21 cellular contexts compared by ENCODE assay signal in genomic region chr17:61005358-61005757, GRCh38.
A peak's percentile ranks its signal among the peaks of the same experiment; 100 is the strongest.
DNase-seq lines count a peak whose midpoint lies in the region; ATAC-seq, FAIRE-seq and TF ChIP-seq lines count a peak whose summit lies in the region.
"Had no signal": no experiment of that assay in that cellular context is flagged by ENCODE, and none has a peak within 500 bp of the region (broad histone marks: within the 10 kb centered on the region; RNA-seq: fewer than 3 reads in every experiment).

No MANE protein-coding gene starts in this region.

- H2AFZ ChIP-seq in fibroblast of lung (ENCODE audit: low read length) = no peak overlapping the region
- H2AFZ ChIP-seq: GM23338 had no signal

- DNase-seq in Right ventricle myocardium inferior (ENCODE audit: missing footprints) = no peak
- no peak for DNase-seq in cardiac septum (ENCODE audit: low spot score)
- DNase-seq in fibroblast of lung (ENCODE audit: low read depth in 2 of 2) = peak in 1 of 2 donors; percentile 60
- peak; percentile 36 for DNase-seq in left kidney (ENCODE audit: low read depth, low spot score)
- no peak for DNase-seq in urothelium cell line (ENCODE audit: low spot score)
- DNase-seq in left lung = no peak
- DNase-seq in midbrain (lab: John Stamatoyannopoulos, UW) = no peak
- DNase-seq: Caco-2; CD4-positive, alpha-beta T cell; KG1; MV-4-11; NCI-H1694 treated with DMSO at 0.1 percent for 48 hours; NCI-H2107; NCI-H524; NCI-H82; SJCRH30 had no signal

- intact Hi-C loops in Right ventricle myocardium inferior (cut with DNase I) = loop anchor here (5.0 kb wide), 2 partner anchors 137 to 387 kb away; no protein-coding TSS in a partner anchor
- intact Hi-C loops in cardiac septum (cut with DNase I) = loop anchor here (10.0 kb wide), 2 partner anchors 129 to 249 kb away; no protein-coding TSS in a partner anchor
- intact Hi-C loops in left lung (cut with DNase I) = loop anchor here in 1 of 2 donors (10.0 kb wide), 2 partner anchors 129 to 389 kb away; partner anchors contain the start of gene TBX2

- ATAC-seq in Right ventricle myocardium inferior (peak; percentile 39), left lung (no peak), GM19351 (IDR thresholded peaks at IDR 0.05; ENCODE audit: unreplicated experiment) (no peak)
- ATAC-seq: GM23338, HCT116 had no signal

- peak; percentile 20 for FAIRE-seq in urothelium cell line (lab: Jason Lieb, UNC)
- FAIRE-seq: G401.6 had no signal

- TF ChIP-seq CTCF in fibroblast of lung (conservative IDR thresholded peaks at IDR 0.05 in 1 of 2, IDR thresholded peaks at IDR 0.05 in 1 of 2; ENCODE audit: low read depth in 1 of 2, low read length in 2 of 2) (no peak), left lung (IDR thresholded peaks at IDR 0.05) (no peak)

- peak overlapping the region; percentile 47 for H3K4me2 ChIP-seq in fibroblast of lung (ENCODE audit: extremely low read depth, insufficient read depth, low read length)
- H3K4me2 ChIP-seq: GM23338 had no signal

- H4K20me1 ChIP-seq in fibroblast of lung (ENCODE audit: control insufficient read depth, extremely low read depth, insufficient read depth, low read length) = no peaks in the 10 kb centered on the region

- peaks cover 10% of the 10 kb centered on the region for H3K4me1 ChIP-seq in fibroblast of lung (ENCODE audit: control insufficient read depth, extremely low read depth, insufficient read depth, low read length)
- peaks cover 0 to 3% of the 10 kb centered on the region in 2 donors for H3K4me1 ChIP-seq in left lung
- H3K4me1 ChIP-seq: Caco-2 had no signal

- no peaks in the 10 kb centered on the region for H3K36me3 ChIP-seq in fibroblast of lung (ENCODE audit: control insufficient read depth, insufficient read depth, low read length)
- no peaks in the 10 kb centered on the region for H3K36me3 ChIP-seq in left lung
- H3K36me3 ChIP-seq: SJCRH30 had no signal

- H3K9ac ChIP-seq in fibroblast of lung (ENCODE audit: insufficient read depth, low read length) = peak overlapping the region; percentile 28

- H3K79me2 ChIP-seq in fibroblast of lung (ENCODE audit: control insufficient read depth, insufficient read depth, low read length) = no peaks in the 10 kb centered on the region

- H3K27me3 ChIP-seq in fibroblast of lung (ENCODE audit: control insufficient read depth, insufficient read depth, low read length) (no peaks in the 10 kb centered on the region), left lung (no peaks in the 10 kb centered on the region)
- H3K27me3 ChIP-seq: SJCRH30 had no signal

- H3K9me3 ChIP-seq in fibroblast of lung (ENCODE audit: control insufficient read depth, insufficient read depth, low read depth, low read length) (no peaks in the 10 kb centered on the region), left lung (no peaks in the 10 kb centered on the region)
- H3K9me3 ChIP-seq: Caco-2, SJCRH30 had no signal

- H3K27ac ChIP-seq in fibroblast of lung (ENCODE audit: insufficient read depth, low read length) = peak overlapping the region; percentile 53
- H3K27ac ChIP-seq in left lung = peak overlapping the region in 1 of 2 donors; percentile 20
- H3K27ac ChIP-seq: 22Rv1, SJCRH30 had no signal

- H3K4me3 ChIP-seq in fibroblast of lung (replicated peaks in 1 of 4; ENCODE audit: control extremely low read depth in 1 of 4, insufficient read depth in 1 of 4, low read depth in 3 of 4, low read length in 4 of 4) = no peak overlapping the region
- H3K4me3 ChIP-seq in left lung = no peak overlapping the region
- H3K4me3 ChIP-seq: GM23338, SJCRH30 had no signal
